ENCODE assay signal across 8 cellular contexts in genomic region chr9:133238272-133238850, GRCh38. TPM values are rescaled to one million over a fixed set of nuclear protein-coding genes. Genes with fewer than 3 reads are reported as not detected.
A peak's percentile ranks its signal among the peaks of the same experiment; 100 is the strongest.
DNase-seq lines count a peak whose midpoint lies in the region; ATAC-seq, FAIRE-seq and TF ChIP-seq lines count a peak whose summit lies in the region.

No MANE protein-coding gene starts in this region.

- H3K9me3 ChIP-seq in CD8-positive, alpha-beta memory T cell (ENCODE audit: low read length): no peaks in the 10 kb centered on the region
- no peaks in the 10 kb centered on the region for H3K9me3 ChIP-seq in kidney (ENCODE audit: control insufficient read depth in 1 of 2, low read length in 2 of 2)

- no peak for FAIRE-seq in kidney (lab: Jason Lieb, UNC)

- CTCF ChIA-PET in CD8-positive, alpha-beta memory T cell (lab: Charles Lee): interaction anchor here (0.9 to 1.6 kb wide), 3 partner anchors 52 to 252 kb away, joined by 3 to 6 read pairs (median 3); no protein-coding TSS in a partner anchor

- H3K36me3 Mint-ChIP-seq in CD8-positive, alpha-beta memory T cell: no peaks in the 10 kb centered on the region
- no peaks in the 10 kb centered on the region for H3K36me3 Mint-ChIP-seq in T-helper 1 cell treated with Interleukin-12 subunit alpha and Interleukin-12 subunit beta and Interleukin-4 antibody, amounts not matched to agents 30 μg/mL and 1 μg/mL, for 36 hours (ENCODE audit: low read depth)
- H3K36me3 Mint-ChIP-seq in chondrocyte (ENCODE audit: low read depth): no peaks in the 10 kb centered on the region

- H3K27ac ChIP-seq in CD8-positive, alpha-beta memory T cell (ENCODE audit: low read depth, low read length): no peak overlapping the region
- H3K27ac ChIP-seq in kidney (ENCODE audit: low read depth in 2 of 2, low read length in 2 of 2): peak overlapping the region; percentile 76 to 86

- ATAC-seq in GM18867 (IDR thresholded peaks at IDR 0.05; ENCODE audit: unreplicated experiment): no peak

- peak overlapping the region; percentile 51 for H3K4me3 ChIP-seq in CD8-positive, alpha-beta memory T cell (ENCODE audit: low read length)
- H3K4me3 ChIP-seq in kidney (ENCODE audit: low read length in 2 of 2): peak overlapping the region; percentile 56 to 63

- H3K27me3 Mint-ChIP-seq in CD8-positive, alpha-beta memory T cell: peaks cover 11 to 39% of the 10 kb centered on the region in 2 donors
- H3K27me3 Mint-ChIP-seq in T-helper 1 cell treated with Interleukin-12 subunit alpha and Interleukin-12 subunit beta and Interleukin-4 antibody, amounts not matched to agents 30 μg/mL and 1 μg/mL, for 36 hours (ENCODE audit: low read depth): peaks cover 13% of the 10 kb centered on the region
- H3K27me3 Mint-ChIP-seq in chondrocyte (ENCODE audit: low read depth): peaks cover 1% of the 10 kb centered on the region

- no peak overlapping the region for H3K27ac Mint-ChIP-seq in CD8-positive, alpha-beta memory T cell
- H3K27ac Mint-ChIP-seq in T-helper 1 cell treated with Interleukin-12 subunit alpha and Interleukin-12 subunit beta and Interleukin-4 antibody, amounts not matched to agents 30 μg/mL and 1 μg/mL, for 36 hours: no peak overlapping the region
- H3K27ac Mint-ChIP-seq in chondrocyte (ENCODE audit: unreplicated experiment): no peak overlapping the region

- POLR2A ChIA-PET in CD8-positive, alpha-beta memory T cell (lab: Charles Lee): no interaction called here

- no peaks in the 10 kb centered on the region for H3K27me3 ChIP-seq in CD8-positive, alpha-beta memory T cell (ENCODE audit: insufficient read depth, low read length, poor library complexity, severe bottlenecking)

- peak overlapping the region in 1 of 2 donors; percentile 40 for H3K9ac ChIP-seq in kidney (ENCODE audit: low read length in 2 of 2)

- H3K4me3 Mint-ChIP-seq in CD8-positive, alpha-beta memory T cell: peak overlapping the region in 3 of 7 donors; percentile 46 to 55 (median 55)
- H3K4me3 Mint-ChIP-seq in T-helper 1 cell treated with Interleukin-12 subunit alpha and Interleukin-12 subunit beta and Interleukin-4 antibody, amounts not matched to agents 30 μg/mL and 1 μg/mL, for 36 hours: peak overlapping the region; percentile 34
- peak overlapping the region; percentile 34 for H3K4me3 Mint-ChIP-seq in chondrocyte (ENCODE audit: unreplicated experiment)

- intact Hi-C loops in kidney (cut with DNase I): no loop called here

- H3K4me1 Mint-ChIP-seq in CD8-positive, alpha-beta memory T cell: peaks cover 0 to 13% (median 4%) of the 10 kb centered on the region in 3 donors
- peaks cover 6% of the 10 kb centered on the region for H3K4me1 Mint-ChIP-seq in T-helper 1 cell treated with Interleukin-12 subunit alpha and Interleukin-12 subunit beta and Interleukin-4 antibody, amounts not matched to agents 30 μg/mL and 1 μg/mL, for 36 hours (ENCODE audit: low read depth)
- peaks cover 17% of the 10 kb centered on the region for H3K4me1 Mint-ChIP-seq in chondrocyte (ENCODE audit: low read depth)

- no peaks in the 10 kb centered on the region for H3K36me3 ChIP-seq in CD8-positive, alpha-beta memory T cell (ENCODE audit: insufficient read depth, low read length)
- H3K36me3 ChIP-seq in kidney (ENCODE audit: control insufficient read depth in 1 of 2, insufficient read depth in 2 of 2, low read length in 2 of 2): no peaks in the 10 kb centered on the region

- peaks cover 14% of the 10 kb centered on the region for H3K4me1 ChIP-seq in CD8-positive, alpha-beta memory T cell (ENCODE audit: insufficient read depth, low read length)
- H3K4me1 ChIP-seq in kidney (ENCODE audit: control insufficient read depth in 1 of 2, insufficient read depth in 1 of 2, low read depth in 1 of 2, low read length in 2 of 2): peaks cover 10 to 13% of the 10 kb centered on the region in 2 donors

- no peaks in the 10 kb centered on the region for H3K9me3 Mint-ChIP-seq in CD8-positive, alpha-beta memory T cell
- no peaks in the 10 kb centered on the region for H3K9me3 Mint-ChIP-seq in T-helper 1 cell treated with Interleukin-12 subunit alpha and Interleukin-12 subunit beta and Interleukin-4 antibody, amounts not matched to agents 30 μg/mL and 1 μg/mL, for 36 hours
- H3K9me3 Mint-ChIP-seq in chondrocyte (ENCODE audit: low read depth): no peaks in the 10 kb centered on the region

- DNase-seq in CD8-positive, alpha-beta memory T cell: peak in 2 of 5 donors; percentile 6 to 26
- DNase-seq in chondrocyte (ENCODE audit: low spot score): no peak
- DNase-seq in kidney: peak; percentile 94
- peak; percentile 5 to 33 for DNase-seq in stimulated activated CD4-positive, alpha-beta T cell treated with anti-CD3 and anti-CD28 coated beads, Interleukin-1b, Interleukin-23, amount 100 ng/mL, for 4 hours (ENCODE audit: low read depth in 2 of 2)
- DNase-seq in NCI-H748 (lab: John Stamatoyannopoulos, UW; ENCODE audit: unreplicated experiment): no peak
- no peak for DNase-seq in NCI-H1048 (lab: John Stamatoyannopoulos, UW)

- no peak for TF ChIP-seq CTCF in chondrocyte (IDR thresholded peaks at IDR 0.05)
- TF ChIP-seq CTCF in kidney (IDR thresholded peaks at IDR 0.05; ENCODE audit: borderline replicate concordance, extremely low read depth, insufficient read depth): no peak

RNA-seq across cellular contexts. Expression of gene OBP2B, which starts 29.3 kb away (rescaled TPM):
- total RNA-seq in CD8-positive, alpha-beta memory T cell: not detected
- not detected for polyA plus RNA-seq in CD8-positive, alpha-beta memory T cell
- total RNA-seq in chondrocyte: not detected in 3 replicates
- not detected for total RNA-seq in kidney
- polyA plus RNA-seq in kidney (ENCODE audit: insufficient read depth, low read depth, low replicate concordance): not detected

RNA-seq across cellular contexts. Expression of gene ABO, which starts 36.6 kb away (rescaled TPM):
- not detected for total RNA-seq in CD8-positive, alpha-beta memory T cell
- polyA plus RNA-seq in CD8-positive, alpha-beta memory T cell: not detected
- total RNA-seq in chondrocyte (0.17 TPM in 1 of 3 replicates, not detected in the others), kidney (29.0 TPM)
- polyA plus RNA-seq in kidney (ENCODE audit: insufficient read depth, low read depth, low replicate concordance): 25.0 TPM

Comparison
In these comparisons a context has a peak if more than half of its experiments do, and no peak if none do; other contexts are left out.
1. DNase-seq: peak in kidney (single experiment) and stimulated activated CD4-positive, alpha-beta T cell treated with anti-CD3 and anti-CD28 coated beads, Interleukin-1b, Interleukin-23, amount 100 ng/mL, for 4 hours (2 of 2); none in chondrocyte (single experiment), NCI-H748 (single experiment) and NCI-H1048 (single experiment).
2. RNA of gene ABO, which starts 36.6 kb away (total RNA-seq): 29.0 TPM in kidney (single experiment); 0.17 TPM in chondrocyte and not detected in CD8-positive, alpha-beta memory T cell; every median in the first group is over 10 times any median in the second.